ENCODE assay signal across 26 cellular contexts in the genomic region with DNA sequence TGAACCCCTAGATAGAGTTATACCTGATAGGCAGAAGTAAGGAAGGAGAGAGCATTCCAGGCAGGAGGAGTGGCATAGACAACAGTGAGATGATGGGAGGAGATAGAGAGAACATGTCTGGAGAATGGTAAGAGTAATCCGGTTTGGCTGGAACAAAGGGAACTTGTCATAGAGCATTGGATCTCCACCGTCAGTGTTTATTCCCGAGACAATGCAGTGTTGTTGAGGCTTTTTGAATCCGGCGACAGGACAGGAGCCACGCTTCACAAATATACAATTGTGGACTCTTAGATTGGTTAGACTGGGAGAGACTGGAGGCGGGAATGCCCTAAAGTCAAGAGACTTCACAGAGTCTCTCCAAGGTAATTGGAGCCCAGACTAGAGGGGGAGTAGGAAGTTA.
DNase-seq lines count a peak whose midpoint lies in the region; ATAC-seq, FAIRE-seq and TF ChIP-seq lines count a peak whose summit lies in the region.
"Had no signal": no experiment of that assay in that cellular context is flagged by ENCODE, and none has a peak within 500 bp of the region (broad histone marks: within the 10 kb centered on the region; RNA-seq: fewer than 3 reads in every experiment).

No MANE protein-coding gene starts in this region.

- no peak overlapping the region for H3K27ac ChIP-seq in coronary artery
- H3K27ac ChIP-seq: adrenal gland; BLaER1 treated with 17β-estradiol and CSF1 and Interleukin-3, amounts not matched to agents 10 nM and 100 nM; tibial artery had no signal

- ATAC-seq in GM18861 (IDR thresholded peaks at IDR 0.05; ENCODE audit: unreplicated experiment): no peak
- ATAC-seq: naive thymus-derived CD8-positive, alpha-beta T cell had no signal

- no peak overlapping the region for H3K4me3 ChIP-seq in coronary artery
- H3K4me3 ChIP-seq: adrenal gland; BLaER1 treated with 17β-estradiol and CSF1 and Interleukin-3, amounts not matched to agents 10 nM and 100 nM; tibial artery had no signal

- DNase-seq in anterior cingulate cortex (lab: John Stamatoyannopoulos, UW): peak in 32 of 58 donors; percentile 20 to 90 (median 46)
- peak in 26 of 51 donors; percentile 3 to 84 (median 39) for DNase-seq in hypothalamus (lab: John Stamatoyannopoulos, UW)
- peak in 6 of 10 donors; percentile 20 to 90 (median 52) for DNase-seq in posterior cingulate gyrus
- no peak for DNase-seq in coronary artery (ENCODE audit: low spot score)
- no peak for DNase-seq in urothelium cell line (ENCODE audit: low spot score)
- no peak for DNase-seq in cortex of kidney (lab: John Stamatoyannopoulos, UW)
- DNase-seq: activated CD4-positive, alpha-beta memory T cell treated with anti-CD3 and anti-CD28 coated beads for 36 hours; activated CD4-positive, alpha-beta T cell treated with anti-CD3 and anti-CD28 coated beads for 1 hour; activated naive CD4-positive, alpha-beta T cell treated with anti-CD3 and anti-CD28 coated beads for 36 hours; adrenal gland; COR-L47; effector CD4-positive, alpha-beta T cell; glutamatergic neuron; kidney; naive thymus-derived CD8-positive, alpha-beta T cell; NCI-H1694; NCI-H446 treated with DMSO at 0.1 percent for 48 hours; occipital lobe; SHP77 treated with DMSO at 0.1 percent for 48 hours; stimulated activated naive CD4-positive, alpha-beta T cell treated with Interleukin-2 at 50 U/mL for 16 hours; SW 1271; tibial artery had no signal

- intact Hi-C loops in posterior cingulate gyrus (cut with DNase I): no loop called here

- no peak for TF ChIP-seq CTCF in coronary artery (IDR thresholded peaks at IDR 0.05)

- FAIRE-seq in urothelium cell line (lab: Jason Lieb, UNC): no peak
- FAIRE-seq: GM12892, kidney, RCC 7860 had no signal

Comparison
In these comparisons a context has a peak if more than half of its experiments do, and no peak if none do; other contexts are left out.
1. DNase-seq: peak in anterior cingulate cortex (32 of 58), hypothalamus (26 of 51) and posterior cingulate gyrus (6 of 10); none in coronary artery (single experiment), urothelium cell line (single experiment) and cortex of kidney (single experiment).